ENCODE assay signal across 8 cellular contexts in the genomic region with DNA sequence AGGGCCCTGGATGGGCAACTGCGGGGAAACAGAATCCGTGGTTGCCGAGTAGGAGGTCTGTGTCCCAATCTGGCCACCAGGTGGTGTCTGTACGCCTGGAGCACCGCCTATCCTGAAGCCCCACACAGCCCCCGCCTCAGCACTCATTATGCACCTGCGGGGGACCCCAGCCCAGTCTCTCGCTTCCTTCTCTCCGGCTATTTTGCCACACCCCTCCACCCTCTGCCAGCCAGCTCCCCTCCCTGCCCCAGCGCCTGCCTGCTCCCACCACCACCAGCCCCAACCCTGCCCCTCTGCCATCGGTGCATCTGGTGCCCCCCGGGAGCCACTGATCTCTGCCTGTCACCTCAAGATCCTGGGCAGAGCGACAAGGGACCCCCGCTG. TPM values are rescaled to one million over a fixed set of nuclear protein-coding genes. Genes with fewer than 3 reads are reported as not detected.
DNase-seq lines count a peak whose midpoint lies in the region; ATAC-seq, FAIRE-seq and TF ChIP-seq lines count a peak whose summit lies in the region.

No MANE protein-coding gene starts in this region.

- H3K9me3 Mint-ChIP-seq in progenitor cell of endocrine pancreas (ENCODE audit: low read depth), result no peaks in the 10 kb centered on the region

- DNase-seq in GM12865 (ENCODE audit: low read depth), result peak; percentile 66
- no peak for DNase-seq in LNCaP clone FGC (ENCODE audit: low read depth)
- peak; percentile 31 for DNase-seq in RCC 7860 (ENCODE audit: low spot score)
- peak; percentile 41 to 49 for DNase-seq in activated T-helper 1 cell treated with anti-CD3 and anti-CD28 coated beads, Interleukin-2, amount 50 U/mL, for 16 hours (ENCODE audit: low read depth in 1 of 2, low spot score in 1 of 2)
- peak; percentile 37 for DNase-seq in fibroblast of the conjunctiva (ENCODE audit: low read depth)
- peak; percentile 55 for DNase-seq in progenitor cell of endocrine pancreas (ENCODE audit: low spot score, unreplicated experiment)

- H3K4me1 Mint-ChIP-seq in progenitor cell of endocrine pancreas (ENCODE audit: low read depth), result peaks cover 32% of the 10 kb centered on the region

- H3K27me3 Mint-ChIP-seq in progenitor cell of endocrine pancreas, result peaks cover 51% of the 10 kb centered on the region

- FAIRE-seq in RCC 7860 (lab: Jason Lieb, UNC), result no peak

- peak; percentile 82 for TF ChIP-seq CTCF in GM12865 (IDR thresholded peaks at IDR 0.05; ENCODE audit: insufficient read depth, low read depth, low read length, missing control alignments)
- TF ChIP-seq CTCF in LNCaP clone FGC (IDR thresholded peaks at IDR 0.05; ENCODE audit: control insufficient read depth, extremely low read depth, insufficient read depth), result peak; percentile 77
- TF ChIP-seq CTCF in progenitor cell of endocrine pancreas (IDR thresholded peaks at IDR 0.05; ENCODE audit: unreplicated experiment), result peak; percentile 84

- H3K27ac Mint-ChIP-seq in progenitor cell of endocrine pancreas, result peak overlapping the region; percentile 86

- ATAC-seq in GM18870 (IDR thresholded peaks at IDR 0.05; ENCODE audit: unreplicated experiment) (no peak), GM21381 (IDR thresholded peaks at IDR 0.05; ENCODE audit: unreplicated experiment) (no peak)

- peaks cover 4% of the 10 kb centered on the region for H3K36me3 Mint-ChIP-seq in progenitor cell of endocrine pancreas (ENCODE audit: insufficient read depth)

- H3K4me3 Mint-ChIP-seq in progenitor cell of endocrine pancreas (ENCODE audit: low read depth), result peak overlapping the region; percentile 32

- H3K4me3 ChIP-seq in GM12865 (ENCODE audit: low read depth, low read length), result no peak overlapping the region
- no peak overlapping the region for H3K4me3 ChIP-seq in LNCaP clone FGC (ENCODE audit: low read depth, low read length)

RNA-seq across cellular contexts. Expression of a gene that starts 2.2 kb away (rescaled TPM):
- total RNA-seq in progenitor cell of endocrine pancreas, result 1.7 and 2.0 TPM in 2 replicates

RNA-seq across cellular contexts. Expression of a gene that starts 15.1 kb away (rescaled TPM):
- 162 and 165 TPM in 2 replicates for total RNA-seq in progenitor cell of endocrine pancreas

RNA-seq across cellular contexts. Expression of a gene that starts 36.6 kb away (rescaled TPM):
- 6.0 and 6.1 TPM in 2 replicates for total RNA-seq in progenitor cell of endocrine pancreas
